In genomic region chr1:182739545-182739944, GRCh38 we compare ENCODE assay signal across 21 cellular contexts. TPM values are rescaled to one million over a fixed set of nuclear protein-coding genes. Genes with fewer than 3 reads are reported as not detected.
DNase-seq lines count a peak whose midpoint lies in the region; ATAC-seq and TF ChIP-seq lines count a peak whose summit lies in the region.
"Had no signal": no experiment of that assay in that cellular context is flagged by ENCODE, and none has a peak within 500 bp of the region (broad histone marks: within the 10 kb centered on the region; RNA-seq: fewer than 3 reads in every experiment).

No MANE protein-coding gene starts in this region.

- H3K36me3 Mint-ChIP-seq in activated naive CD8-positive, alpha-beta T cell treated with anti-CD3 and anti-CD28 coated beads for 36 hours: no peaks in the 10 kb centered on the region
- no peaks in the 10 kb centered on the region for H3K36me3 Mint-ChIP-seq in nephron progenitor cell (ENCODE audit: low read depth)
- H3K36me3 Mint-ChIP-seq: immature natural killer cell had no signal

- no peak overlapping the region for H3K27ac Mint-ChIP-seq in activated naive CD8-positive, alpha-beta T cell treated with anti-CD3 and anti-CD28 coated beads for 36 hours
- peak overlapping the region; percentile 26 for H3K27ac Mint-ChIP-seq in nephron progenitor cell
- H3K27ac Mint-ChIP-seq: immature natural killer cell; T-helper 1 cell treated with Interleukin-12 subunit alpha and Interleukin-12 subunit beta and Interleukin-4 antibody, amounts not matched to agents 30 μg/mL and 1 μg/mL, for 36 hours had no signal

- H3K27me3 ChIP-seq in foreskin keratinocyte: no peaks in the 10 kb centered on the region

- no peak overlapping the region for H3K4me3 ChIP-seq in GM12865 (ENCODE audit: low read depth, low read length)

- DNase-seq in GM12865 (ENCODE audit: low read depth) (peak; percentile 18), nephron progenitor cell (peak; percentile 72), foreskin keratinocyte (no peak)
- DNase-seq in activated naive CD8-positive, alpha-beta T cell treated with anti-CD3 and anti-CD28 coated beads for 36 hours: peak; percentile 29
- DNase-seq: activated T-cell treated with anti-CD3 and anti-CD28 coated beads, Interleukin-2, amount 50 U/mL, for 48 hours; aorta; DMS53; immature natural killer cell; NCI-H226; stimulated activated CD4-positive, alpha-beta T cell treated with anti-CD3 and anti-CD28 coated beads, Interleukin-4, amount 100 ng/mL, for 4 hours; stimulated activated naive CD4-positive, alpha-beta T cell treated with Interleukin-2 at 50 U/mL for 16 hours had no signal

- TF ChIP-seq CTCF in GM12865 (IDR thresholded peaks at IDR 0.05; ENCODE audit: insufficient read depth, low read depth, low read length, missing control alignments): no peak
- TF ChIP-seq CTCF in nephron progenitor cell (IDR thresholded peaks at IDR 0.05): no peak
- TF ChIP-seq CTCF in foreskin keratinocyte (conservative IDR thresholded peaks at IDR 0.05): no peak

- H3K9me3 Mint-ChIP-seq in activated naive CD8-positive, alpha-beta T cell treated with anti-CD3 and anti-CD28 coated beads for 36 hours: peaks cover 5% of the 10 kb centered on the region
- peaks cover 36% of the 10 kb centered on the region for H3K9me3 Mint-ChIP-seq in nephron progenitor cell

- H3K4me1 Mint-ChIP-seq in activated naive CD8-positive, alpha-beta T cell treated with anti-CD3 and anti-CD28 coated beads for 36 hours: peaks cover 5% of the 10 kb centered on the region
- H3K4me1 Mint-ChIP-seq in nephron progenitor cell: peaks cover 18% of the 10 kb centered on the region

- ATAC-seq in HG03521 (IDR thresholded peaks at IDR 0.05; ENCODE audit: unreplicated experiment) (peak; percentile 90), foreskin keratinocyte (no peak), HG03378 (IDR thresholded peaks at IDR 0.05; ENCODE audit: unreplicated experiment) (no peak), HG02571 (IDR thresholded peaks at IDR 0.05; ENCODE audit: unreplicated experiment) (no peak), GM18858 (IDR thresholded peaks at IDR 0.05; ENCODE audit: unreplicated experiment) (no peak)
- ATAC-seq: right cardiac atrium had no signal

- H3K4me3 Mint-ChIP-seq in activated naive CD8-positive, alpha-beta T cell treated with anti-CD3 and anti-CD28 coated beads for 36 hours: no peak overlapping the region
- peak overlapping the region; percentile 31 for H3K4me3 Mint-ChIP-seq in nephron progenitor cell
- H3K4me3 Mint-ChIP-seq: immature natural killer cell; T-helper 1 cell treated with Interleukin-12 subunit alpha and Interleukin-12 subunit beta and Interleukin-4 antibody, amounts not matched to agents 30 μg/mL and 1 μg/mL, for 36 hours had no signal

- H3K27ac ChIP-seq in foreskin keratinocyte: no peak overlapping the region

- peaks cover 4% of the 10 kb centered on the region for H3K27me3 Mint-ChIP-seq in activated naive CD8-positive, alpha-beta T cell treated with anti-CD3 and anti-CD28 coated beads for 36 hours
- H3K27me3 Mint-ChIP-seq in nephron progenitor cell (ENCODE audit: low read depth, poor library complexity): peaks cover 32% of the 10 kb centered on the region

- no peaks in the 10 kb centered on the region for H3K4me1 ChIP-seq in foreskin keratinocyte

RNA-seq across cellular contexts. Expression of gene NPL, which starts 50.0 kb away (rescaled TPM):
- 1 to 10 TPM; 4.7 to 5.4 TPM for total RNA-seq in activated naive CD8-positive, alpha-beta T cell treated with anti-CD3 and anti-CD28 coated beads for 36 hours
- total RNA-seq in foreskin keratinocyte: 3.2 TPM in 2 replicates
- 3.0 and 3.5 TPM in 2 replicates for polyA plus RNA-seq in foreskin keratinocyte

RNA-seq across cellular contexts. Expression of gene RGS8, which starts 55.2 kb away (rescaled TPM):
- total RNA-seq in activated naive CD8-positive, alpha-beta T cell treated with anti-CD3 and anti-CD28 coated beads for 36 hours: not detected
- total RNA-seq in foreskin keratinocyte: not detected in 2 replicates
- not detected in 2 replicates for polyA plus RNA-seq in foreskin keratinocyte
- total RNA-seq: dermis microvascular lymphatic vessel endothelial cell, H4, M059J, mononuclear cell had no signal
- polyA plus RNA-seq: aorta, immature natural killer cell had no signal

Comparison
In these comparisons a context has a peak if more than half of its experiments do, and no peak if none do; other contexts are left out.
1. DNase-seq: peak in GM12865 (single experiment), activated naive CD8-positive, alpha-beta T cell treated with anti-CD3 and anti-CD28 coated beads for 36 hours (single experiment) and nephron progenitor cell (single experiment); none in foreskin keratinocyte (0 of 2).